In genomic region chr6:27575594-27576361, GRCh38 we compare ENCODE assay signal across 14 cellular contexts.
DNase-seq lines count a peak whose midpoint lies in the region; ATAC-seq and TF ChIP-seq lines count a peak whose summit lies in the region.
"Had no signal": no experiment of that assay in that cellular context is flagged by ENCODE, and none has a peak within 500 bp of the region (broad histone marks: within the 10 kb centered on the region; RNA-seq: fewer than 3 reads in every experiment).

No MANE protein-coding gene starts in this region.

- H3K4ac ChIP-seq in mesenchymal stem cell (ENCODE audit: low read depth in 1 of 2, low read length in 2 of 2) = no peak overlapping the region

- H2BK5ac ChIP-seq in mesenchymal stem cell (ENCODE audit: low read depth, low read length, poor library complexity, severe bottlenecking) = no peak overlapping the region

- TF ChIP-seq CTCF in PC-9 (conservative IDR thresholded peaks at IDR 0.05) (no peak), foreskin keratinocyte (conservative IDR thresholded peaks at IDR 0.05) (no peak)

- no peak overlapping the region for H2AK5ac ChIP-seq in mesenchymal stem cell (ENCODE audit: low read length, severe bottlenecking)

- no peak overlapping the region for H3K18ac ChIP-seq in mesenchymal stem cell (ENCODE audit: low read depth in 1 of 2, low read length in 2 of 2)

- H3K9me3 ChIP-seq in PC-9 (ENCODE audit: insufficient read depth, low read depth) (no peaks in the 10 kb centered on the region), mesenchymal stem cell (ENCODE audit: control insufficient read depth, low read length) (no peaks in the 10 kb centered on the region)
- H3K9me3 ChIP-seq: stomach had no signal

- H3K4me3 ChIP-seq in PC-9 (peak overlapping the region; percentile 12; the same call in 1 of the 2 replicates), mesenchymal stem cell (ENCODE audit: insufficient read depth in 1 of 2, low read depth in 1 of 2, low read length in 2 of 2) (no peak overlapping the region)
- H3K4me3 ChIP-seq: stomach had no signal

- ATAC-seq in foreskin keratinocyte = peak; percentile 27

- H3K4me2 ChIP-seq in PC-9 (peak overlapping the region; percentile 43), mesenchymal stem cell (ENCODE audit: low read length, poor library complexity, severe bottlenecking) (no peak overlapping the region)

- H4K8ac ChIP-seq in mesenchymal stem cell (ENCODE audit: low read length) = no peak overlapping the region

- no peak overlapping the region for H3K9ac ChIP-seq in mesenchymal stem cell (ENCODE audit: low read length)

- H3K23ac ChIP-seq in mesenchymal stem cell (ENCODE audit: low read length in 2 of 2) = no peak overlapping the region

- peak; percentile 37 for DNase-seq in ELF-1 (ENCODE audit: low read depth, low spot score)
- DNase-seq in HEK293T (ENCODE audit: extremely low spot score) = peak; percentile 37
- DNase-seq in PC-9 = no peak
- peak; percentile 49 to 68 for DNase-seq in foreskin keratinocyte
- no peak for DNase-seq in LoVo (ENCODE audit: low spot score)
- DNase-seq in mesenchymal stem cell = no peak
- no peak for DNase-seq in ureter (ENCODE audit: low spot score)
- DNase-seq in NCI-H1417 treated with DMSO at 0.1 percent for 48 hours (lab: John Stamatoyannopoulos, UW) = no peak
- DNase-seq: activated CD4-positive, alpha-beta T cell treated with anti-CD3 and anti-CD28 coated beads for 1 hour; erythroblast; NCI-H2107; stomach; T-helper 1 cell had no signal

- no peak overlapping the region for H2AFZ ChIP-seq in PC-9
- H2AFZ ChIP-seq in mesenchymal stem cell (ENCODE audit: low read depth, low read length) = no peak overlapping the region

- POLR2A ChIA-PET in HEK293T (lab: Yijun Ruan, JAX) = interaction anchor here (1.7 kb wide), 1 partner anchor 23 kb away, joined by 4 read pairs; no protein-coding TSS in a partner anchor
- POLR2A ChIA-PET in PC-9 (lab: Charles Lee; ENCODE audit: unreplicated experiment) = no interaction called here

- 50% methylated on average over 6 of the region's 10 CpGs for WGBS in mesenchymal stem cell

- H3K27ac ChIP-seq in PC-9 = no peak overlapping the region
- no peak overlapping the region for H3K27ac ChIP-seq in foreskin keratinocyte
- H3K27ac ChIP-seq in mesenchymal stem cell (ENCODE audit: low read length, poor library complexity, severe bottlenecking) = no peak overlapping the region
- H3K27ac ChIP-seq: C4-2B, stomach had no signal

- intact Hi-C loops in PC-9 (cut with micrococcal nuclease; ENCODE audit: unreplicated experiment) = no loop called here

- no peak overlapping the region for H3K14ac ChIP-seq in mesenchymal stem cell (ENCODE audit: low read length in 2 of 2)

- H3K4me1 ChIP-seq in PC-9 (replicated peaks; ENCODE audit: insufficient read depth) (no peaks in the 10 kb centered on the region), foreskin keratinocyte (no peaks in the 10 kb centered on the region), mesenchymal stem cell (ENCODE audit: control insufficient read depth, insufficient read depth, low read depth, low read length) (no peaks in the 10 kb centered on the region)
- H3K4me1 ChIP-seq: stomach had no signal

- no TSS peak for BruUV-seq in PC-9 (replicated peaks; lab: Mats Ljungman, UMichigan)

- no peaks in the 10 kb centered on the region for H3F3A ChIP-seq in PC-9 (ENCODE audit: insufficient read depth, low read depth)

- H4K91ac ChIP-seq in mesenchymal stem cell (ENCODE audit: low read length) = no peak overlapping the region

- no peaks in the 10 kb centered on the region for H3K36me3 ChIP-seq in PC-9 (ENCODE audit: low read depth)
- no peaks in the 10 kb centered on the region for H3K36me3 ChIP-seq in mesenchymal stem cell (ENCODE audit: control insufficient read depth in 1 of 2, insufficient read depth in 2 of 2, low read depth in 1 of 2, low read length in 2 of 2)
- H3K36me3 ChIP-seq: stomach had no signal

- no peaks in the 10 kb centered on the region for H3K79me1 ChIP-seq in mesenchymal stem cell (replicated peaks; ENCODE audit: low read length, poor library complexity, severe bottlenecking)

- CTCF ChIA-PET in HEK293T (lab: Yijun Ruan, JAX) = no interaction called here
- CTCF ChIA-PET in PC-9 (lab: Charles Lee) = interaction anchor here (1.2 kb wide), 1 partner anchor 19 kb away, joined by 3 read pairs; no protein-coding TSS in a partner anchor

- H3K9me2 ChIP-seq in PC-9 (ENCODE audit: insufficient read depth) = no peaks in the 10 kb centered on the region

- H2BK12ac ChIP-seq in mesenchymal stem cell (ENCODE audit: low read length in 2 of 2) = no peak overlapping the region

- no peak overlapping the region for H2BK15ac ChIP-seq in mesenchymal stem cell (ENCODE audit: low read depth, poor library complexity, severe bottlenecking)

- H3K27me3 ChIP-seq in PC-9 (ENCODE audit: insufficient read depth, low read depth) (no peaks in the 10 kb centered on the region), foreskin keratinocyte (peaks cover 12% of the 10 kb centered on the region), mesenchymal stem cell (ENCODE audit: control insufficient read depth in 1 of 2, insufficient read depth in 1 of 2, low read length in 2 of 2) (peaks cover 0 to 16% of the 10 kb centered on the region in 2 experiments)

- H3K79me2 ChIP-seq in PC-9 (ENCODE audit: low read depth) = no peaks in the 10 kb centered on the region

- no peaks in the 10 kb centered on the region for H4K20me1 ChIP-seq in PC-9 (ENCODE audit: insufficient read depth)

- no peak overlapping the region for H2BK120ac ChIP-seq in mesenchymal stem cell (ENCODE audit: low read depth, low read length)

TF ChIP-seq in HEK293T, 16 proteins besides CTCF, POLR2A, EP300 and RAD21:
- no peak for TF ChIP-seq ZNF384 (IDR thresholded peaks at IDR 0.05)
- TF ChIP-seq SUZ12 (IDR thresholded peaks at IDR 0.05) = no peak
- TF ChIP-seq CTBP1 (IDR thresholded peaks at IDR 0.05; ENCODE audit: borderline replicate concordance) = no peak; the same call in 1 of the 2 replicates
- no peak for TF ChIP-seq HDGF (IDR thresholded peaks at IDR 0.05; ENCODE audit: borderline replicate concordance)

Comparison
In these comparisons a context has a peak if more than half of its experiments do, and no peak if none do; other contexts are left out.
1. DNase-seq: peak in ELF-1 (single experiment), HEK293T (single experiment) and foreskin keratinocyte (2 of 2); none in PC-9 (0 of 2), LoVo (single experiment), mesenchymal stem cell (single experiment), ureter (single experiment) and NCI-H1417 treated with DMSO at 0.1 percent for 48 hours (single experiment).